11 cellular contexts compared by ENCODE assay signal in genomic region chr6:18259675-18260447, GRCh38. TPM values are rescaled to one million over a fixed set of nuclear protein-coding genes. Genes with fewer than 3 reads are reported as not detected.
DNase-seq lines count a peak whose midpoint lies in the region; ATAC-seq, FAIRE-seq and TF ChIP-seq lines count a peak whose summit lies in the region.
"Had no signal": no experiment of that assay in that cellular context is flagged by ENCODE, and none has a peak within 500 bp of the region (broad histone marks: within the 10 kb centered on the region; RNA-seq: fewer than 3 reads in every experiment).

No MANE protein-coding gene starts in this region.

- 86% methylated on average over 4 of the region's 4 CpGs for WGBS in A549 (ENCODE audit: missing lambda C conversion rate)
- 81% methylated on average over 4 of the region's 4 CpGs for WGBS in right cardiac atrium

- peak overlapping the region; percentile 84 for H3K4me2 ChIP-seq in A549

- peak overlapping the region; percentile 97 for H3K27ac Mint-ChIP-seq in T-helper 17 cell

- peaks cover 40% of the 10 kb centered on the region for H3K4me1 Mint-ChIP-seq in T-helper 17 cell

- no peak for TF ChIP-seq POLR2A in A549 (IDR thresholded peaks at IDR 0.05; ENCODE audit: low read length)

- H3K4me3 ChIP-seq in A549, result no peak overlapping the region
- no peak overlapping the region for H3K4me3 ChIP-seq in iPS-15b (ENCODE audit: low read depth, low read length)
- H3K4me3 ChIP-seq in right cardiac atrium (ENCODE audit: low read length), result no peak overlapping the region
- no peak overlapping the region for H3K4me3 ChIP-seq in lower lobe of right lung

- peak overlapping the region; percentile 24 for H3K9ac ChIP-seq in iPS-15b (ENCODE audit: low read depth, low read length)

- no peaks in the 10 kb centered on the region for H3K27me3 Mint-ChIP-seq in T-helper 17 cell

- peaks cover 6% of the 10 kb centered on the region for H3K36me3 Mint-ChIP-seq in T-helper 17 cell (ENCODE audit: low read depth)

- TF ChIP-seq CTCF in A549 (IDR thresholded peaks at IDR 0.05), result no peak
- no peak for TF ChIP-seq CTCF in lower lobe of right lung (IDR thresholded peaks at IDR 0.05)

- POLR2A ChIA-PET in A549 (lab: Yijun Ruan, JAX), result no interaction called here

- ATAC-seq in A549, result no peak
- ATAC-seq in T-helper 17 cell, result no peak
- ATAC-seq in GM21717 (IDR thresholded peaks at IDR 0.05; ENCODE audit: unreplicated experiment), result no peak
- ATAC-seq in GM18502 (IDR thresholded peaks at IDR 0.05; ENCODE audit: poor library complexity, unreplicated experiment), result no peak
- no peak for ATAC-seq in right cardiac atrium
- ATAC-seq in lower lobe of right lung, result no peak
- ATAC-seq: left lobe of liver had no signal

- CTCF ChIA-PET in A549 (lab: Yijun Ruan, JAX), result no interaction called here

- H3K27me3 ChIP-seq in iPS-15b (ENCODE audit: control insufficient read depth, insufficient read depth, low read length) (no peaks in the 10 kb centered on the region), right cardiac atrium (ENCODE audit: control insufficient read depth, insufficient read depth) (no peaks in the 10 kb centered on the region), lower lobe of right lung (ENCODE audit: low read depth) (no peaks in the 10 kb centered on the region)

- DNase-seq in A549 (ENCODE audit: low read depth in 1 of 2, low spot score in 1 of 2) (no peak), EL (peak; percentile 32), T-helper 17 cell (no peak), right cardiac atrium (no peak), lower lobe of right lung (no peak)
- DNase-seq: NCI-H146 had no signal

- intact Hi-C loops in right cardiac atrium (cut with DNase I), result no loop called here
- intact Hi-C loops in lower lobe of right lung (cut with DNase I), result no loop called here

- H3K27ac ChIP-seq in A549 (0 out of 6 replicates have a peak overlapping the region, but pooled peaks of 1 of the 2 experiments have one; percentile 46), right cardiac atrium (ENCODE audit: low read length) (no peak overlapping the region), lower lobe of right lung (no peak overlapping the region)

- TF ChIP-seq EP300 in A549 (IDR thresholded peaks at IDR 0.05), result no peak

- no peak for TF ChIP-seq RAD21 in A549 (conservative IDR thresholded peaks at IDR 0.05 in 1 of 2, IDR thresholded peaks at IDR 0.05 in 1 of 2)

- no peak for FAIRE-seq in A549 (lab: Jason Lieb, UNC)
- FAIRE-seq: RCC 7860 had no signal

- H3K4me1 ChIP-seq in A549 (peaks cover 31% of the 10 kb centered on the region), iPS-15b (ENCODE audit: control insufficient read depth, insufficient read depth, low read length) (peaks cover 7% of the 10 kb centered on the region), right cardiac atrium (ENCODE audit: control insufficient read depth, insufficient read depth, low read length) (peaks cover 3% of the 10 kb centered on the region), lower lobe of right lung (peaks cover 41% of the 10 kb centered on the region)

- H3K9me3 ChIP-seq in A549 (no peaks in the 10 kb centered on the region), T-helper 17 cell (ENCODE audit: control insufficient read depth, low read length, poor library complexity, severe bottlenecking) (no peaks in the 10 kb centered on the region), iPS-15b (ENCODE audit: control insufficient read depth, insufficient read depth, low read length) (no peaks in the 10 kb centered on the region), right cardiac atrium (ENCODE audit: control insufficient read depth, low read length) (no peaks in the 10 kb centered on the region), lower lobe of right lung (no peaks in the 10 kb centered on the region)

- H3K36me3 ChIP-seq in iPS-15b (ENCODE audit: control insufficient read depth, insufficient read depth, low read length) (peaks cover 17% of the 10 kb centered on the region), lower lobe of right lung (peaks cover 35% of the 10 kb centered on the region)

- H3K4me3 Mint-ChIP-seq in T-helper 17 cell, result peak overlapping the region; percentile 63

TF ChIP-seq in A549, 52 proteins besides CTCF, POLR2A, EP300 and RAD21:
- no peak for TF ChIP-seq GATA3 (IDR thresholded peaks at IDR 0.05; ENCODE audit: borderline replicate concordance)
- TF ChIP-seq FOSB (CRISPR knock-in tag; IDR thresholded peaks at IDR 0.05), result no peak
- no peak for TF ChIP-seq HMGXB4 (CRISPR knock-in tag; IDR thresholded peaks at IDR 0.05; ENCODE audit: borderline replicate concordance)
- no peak for TF ChIP-seq KDM5A (IDR thresholded peaks at IDR 0.05)
- no peak for TF ChIP-seq TFCP2L1 (CRISPR knock-in tag; IDR thresholded peaks at IDR 0.05)
- TF ChIP-seq MAZ (IDR thresholded peaks at IDR 0.05; ENCODE audit: borderline replicate concordance, low read depth, low read length), result no peak
- TF ChIP-seq SREBF2 (IDR thresholded peaks at IDR 0.05), result no peak
- no peak for TF ChIP-seq NR3C1 (IDR thresholded peaks at IDR 0.05)
- no peak for TF ChIP-seq NFE2L2 (conservative IDR thresholded peaks at IDR 0.05; ENCODE audit: low read length)
- TF ChIP-seq PBX3 (IDR thresholded peaks at IDR 0.05), result no peak
- no peak for TF ChIP-seq HOXA7 (CRISPR knock-in tag; IDR thresholded peaks at IDR 0.05)
- no peak for TF ChIP-seq ZFP36 (IDR thresholded peaks at IDR 0.05; ENCODE audit: borderline replicate concordance, partially characterized antibody)
- no peak for TF ChIP-seq CBX8 (IDR thresholded peaks at IDR 0.05)
- no peak for TF ChIP-seq MYC (IDR thresholded peaks at IDR 0.05; ENCODE audit: borderline replicate concordance, low read length)
- TF ChIP-seq KDM1A (IDR thresholded peaks at IDR 0.05; ENCODE audit: low read depth), result no peak
- TF ChIP-seq PHF8 (IDR thresholded peaks at IDR 0.05; ENCODE audit: borderline replicate concordance, low read depth), result no peak

RNA-seq across cellular contexts. Expression of gene DEK, which starts 4.5 kb away (rescaled TPM):
- polyA plus RNA-seq in A549 (2011; rRNA removed), result 50.5 and 96.4 TPM in 2 replicates
- polyA plus RNA-seq in A549 (2012; cell fraction: cytosol; rRNA removed), result 31.0 and 34.5 TPM in 2 replicates
- 9.5 and 13.4 TPM in 2 replicates for polyA plus RNA-seq in A549 (2012; cell fraction: nucleus; rRNA removed)
- 135 to 146 TPM (median 141 TPM) in 3 replicates for polyA plus RNA-seq in A549 (2017; fragmentation: RNase III; extraction: RNeasy Plus Mini Kit Qiagen cat#74134 plus additional on column Dnase treatment)
- polyA minus RNA-seq in A549 (2011; rRNA and poly(A)+ RNA removed), result 8.0 and 8.7 TPM in 2 replicates
- 10 to 100 TPM; 70.5 to 73.1 TPM for total RNA-seq in T-helper 17 cell
- total RNA-seq in right cardiac atrium, result 10 to 100 TPM; 82.5 to 97.9 (median 89.1) TPM
- polyA plus RNA-seq in right cardiac atrium, result 49.9 TPM
- total RNA-seq in lower lobe of right lung, result 78.5 TPM
